1 cellular context compared by ENCODE assay signal in the genomic region with DNA sequence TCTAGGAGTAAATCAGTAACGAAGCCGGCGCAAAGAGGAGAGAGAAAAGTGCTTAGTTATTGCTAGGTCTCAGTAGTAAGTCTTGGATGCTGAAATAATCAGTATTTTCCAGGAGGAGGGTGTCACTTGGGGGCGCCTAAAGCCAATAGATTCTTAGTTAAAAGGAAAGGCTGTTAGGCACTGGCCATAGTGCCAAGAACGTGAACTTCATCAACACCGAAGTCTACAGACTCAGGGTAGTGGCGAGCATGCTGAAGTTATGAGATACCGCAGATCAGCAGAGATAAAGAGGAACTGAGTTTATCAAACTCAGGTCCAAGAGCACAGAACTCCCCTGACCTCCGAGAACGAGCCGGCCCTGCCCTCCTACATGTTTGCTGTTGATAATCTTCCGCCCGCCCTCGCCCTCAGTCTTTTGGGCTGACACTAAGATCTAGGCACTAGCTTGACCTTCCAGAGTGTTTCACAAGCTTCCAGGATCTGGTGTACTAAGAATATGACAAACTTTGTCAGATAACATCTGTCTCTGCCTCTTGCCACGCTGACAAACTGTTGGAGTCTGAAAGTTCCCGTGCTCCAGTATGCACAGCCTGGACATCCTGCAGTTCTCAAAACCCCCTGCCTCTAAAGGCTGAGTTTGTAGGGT.
A peak's percentile ranks its signal among the peaks of the same experiment; 100 is the strongest.
TF ChIP-seq lines count a peak whose summit lies in the region.

No MANE protein-coding gene starts in this region.

TF ChIP-seq in HepG2, 621 proteins besides CTCF, POLR2A, EP300 and RAD21 (continued from another document and continues in another):
- no peak for TF ChIP-seq ZNF83 (CRISPR knock-in tag; IDR thresholded peaks at IDR 0.05; ENCODE audit: borderline replicate concordance)
- TF ChIP-seq ZMYM3 (CRISPR knock-in tag; IDR thresholded peaks at IDR 0.05), result 0 out of 2 replicates have a peak, but pooled peaks have one; percentile 8
- TF ChIP-seq ZBTB33 (CRISPR knock-in tag; IDR thresholded peaks at IDR 0.05), result no peak
- no peak for TF ChIP-seq ZNF652 (CRISPR knock-in tag; IDR thresholded peaks at IDR 0.05; ENCODE audit: borderline replicate concordance, low read depth)
- no peak for TF ChIP-seq ZNF160 (CRISPR knock-in tag; IDR thresholded peaks at IDR 0.05)
- TF ChIP-seq CCDC6 (CRISPR knock-in tag; IDR thresholded peaks at IDR 0.05), result 0 out of 2 replicates have a peak, but pooled peaks have one; percentile 29
- TF ChIP-seq THAP7 (CRISPR knock-in tag; IDR thresholded peaks at IDR 0.05), result no peak
- no peak for TF ChIP-seq ZNF549 (CRISPR knock-in tag; IDR thresholded peaks at IDR 0.05)
- peak; percentile 40; the same call in 1 of the 2 replicates for TF ChIP-seq NR2F6 (IDR thresholded peaks at IDR 0.05)
- no peak for TF ChIP-seq NR2F6 (CRISPR knock-in tag; IDR thresholded peaks at IDR 0.05)
- TF ChIP-seq, protein P1, sequence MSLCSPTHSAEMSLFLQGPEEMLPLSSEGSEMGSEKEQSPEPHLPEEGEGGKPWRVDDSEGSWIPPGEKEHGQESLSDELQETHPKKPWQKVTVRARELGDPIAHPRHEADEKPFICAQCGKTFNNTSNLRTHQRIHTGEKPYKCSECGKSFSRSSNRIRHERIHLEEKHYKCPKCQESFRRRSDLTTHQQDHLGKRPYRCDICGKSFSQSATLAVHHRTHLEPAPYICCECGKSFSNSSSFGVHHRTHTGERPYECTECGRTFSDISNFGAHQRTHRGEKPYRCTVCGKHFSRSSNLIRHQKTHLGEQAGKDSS (CRISPR knock-in tag; IDR thresholded peaks at IDR 0.05; ENCODE audit: borderline replicate concordance, low read depth), result 0 out of 2 replicates have a peak, but pooled peaks have one; percentile 18
- TF ChIP-seq U2AF1 (optimal IDR thresholded peaks at IDR 0.05; ENCODE audit: low read depth, low read length), result peak; percentile 58
- peak; percentile 38; the same call in 1 of the 2 replicates for TF ChIP-seq NCOA2 (CRISPR knock-in tag; IDR thresholded peaks at IDR 0.05)
- TF ChIP-seq PHF21A (CRISPR knock-in tag; IDR thresholded peaks at IDR 0.05), result peak; percentile 57
- no peak for TF ChIP-seq ZFP36 (IDR thresholded peaks at IDR 0.05; ENCODE audit: borderline replicate concordance, low read depth, low read length, partially characterized antibody)
- TF ChIP-seq SAFB2 (CRISPR knock-in tag; IDR thresholded peaks at IDR 0.05; ENCODE audit: borderline replicate concordance, low read depth), result no peak
- TF ChIP-seq SP5 (CRISPR knock-in tag; IDR thresholded peaks at IDR 0.05; ENCODE audit: borderline replicate concordance, low read depth), result peak; percentile 49; the same call in 1 of the 2 replicates
- TF ChIP-seq ZNF501 (CRISPR knock-in tag; IDR thresholded peaks at IDR 0.05), result peak; percentile 46; the same call in 1 of the 2 replicates
- no peak for TF ChIP-seq SIN3B (IDR thresholded peaks at IDR 0.05; ENCODE audit: low read length)
- TF ChIP-seq, protein P2, sequence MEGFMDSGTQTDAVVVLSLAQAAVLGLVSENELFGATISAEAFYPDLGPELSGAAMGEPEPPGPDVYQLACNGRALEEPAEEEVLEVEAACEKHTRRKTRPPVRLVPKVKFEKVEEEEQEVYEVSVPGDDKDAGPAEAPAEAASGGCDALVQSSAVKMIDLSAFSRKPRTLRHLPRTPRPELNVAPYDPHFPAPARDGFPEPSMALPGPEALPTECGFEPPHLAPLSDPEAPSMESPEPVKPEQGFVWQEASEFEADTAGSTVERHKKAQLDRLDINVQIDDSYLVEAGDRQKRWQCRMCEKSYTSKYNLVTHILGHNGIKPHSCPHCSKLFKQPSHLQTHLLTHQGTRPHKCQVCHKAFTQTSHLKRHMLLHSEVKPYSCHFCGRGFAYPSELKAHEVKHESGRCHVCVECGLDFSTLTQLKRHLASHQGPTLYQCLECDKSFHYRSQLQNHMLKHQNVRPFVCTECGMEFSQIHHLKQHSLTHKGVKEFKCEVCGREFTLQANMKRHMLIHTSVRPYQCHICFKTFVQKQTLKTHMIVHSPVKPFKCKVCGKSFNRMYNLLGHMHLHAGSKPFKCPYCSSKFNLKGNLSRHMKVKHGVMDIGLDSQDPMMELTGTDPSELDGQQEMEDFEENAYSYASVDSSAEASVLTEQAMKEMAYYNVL (CRISPR knock-in tag; IDR thresholded peaks at IDR 0.05; ENCODE audit: borderline replicate concordance), result 0 out of 2 replicates have a peak, but pooled peaks have one; percentile 36
- no peak for TF ChIP-seq GATAD1 (CRISPR knock-in tag; IDR thresholded peaks at IDR 0.05)
- TF ChIP-seq, protein P3, sequence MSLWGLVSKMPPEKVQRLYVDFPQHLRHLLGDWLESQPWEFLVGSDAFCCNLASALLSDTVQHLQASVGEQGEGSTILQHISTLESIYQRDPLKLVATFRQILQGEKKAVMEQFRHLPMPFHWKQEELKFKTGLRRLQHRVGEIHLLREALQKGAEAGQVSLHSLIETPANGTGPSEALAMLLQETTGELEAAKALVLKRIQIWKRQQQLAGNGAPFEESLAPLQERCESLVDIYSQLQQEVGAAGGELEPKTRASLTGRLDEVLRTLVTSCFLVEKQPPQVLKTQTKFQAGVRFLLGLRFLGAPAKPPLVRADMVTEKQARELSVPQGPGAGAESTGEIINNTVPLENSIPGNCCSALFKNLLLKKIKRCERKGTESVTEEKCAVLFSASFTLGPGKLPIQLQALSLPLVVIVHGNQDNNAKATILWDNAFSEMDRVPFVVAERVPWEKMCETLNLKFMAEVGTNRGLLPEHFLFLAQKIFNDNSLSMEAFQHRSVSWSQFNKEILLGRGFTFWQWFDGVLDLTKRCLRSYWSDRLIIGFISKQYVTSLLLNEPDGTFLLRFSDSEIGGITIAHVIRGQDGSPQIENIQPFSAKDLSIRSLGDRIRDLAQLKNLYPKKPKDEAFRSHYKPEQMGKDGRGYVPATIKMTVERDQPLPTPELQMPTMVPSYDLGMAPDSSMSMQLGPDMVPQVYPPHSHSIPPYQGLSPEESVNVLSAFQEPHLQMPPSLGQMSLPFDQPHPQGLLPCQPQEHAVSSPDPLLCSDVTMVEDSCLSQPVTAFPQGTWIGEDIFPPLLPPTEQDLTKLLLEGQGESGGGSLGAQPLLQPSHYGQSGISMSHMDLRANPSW (CRISPR knock-in tag; IDR thresholded peaks at IDR 0.05; ENCODE audit: borderline replicate concordance), result 0 out of 2 replicates have a peak, but pooled peaks have one; percentile 57
- 0 out of 2 replicates have a peak, but pooled peaks have one; percentile 39 for TF ChIP-seq ZNF430 (CRISPR knock-in tag; IDR thresholded peaks at IDR 0.05)
- TF ChIP-seq KAT8 (CRISPR knock-in tag; IDR thresholded peaks at IDR 0.05), result 0 out of 2 replicates have a peak, but pooled peaks have one; percentile 11
- no peak for TF ChIP-seq ZNF766 (CRISPR knock-in tag; IDR thresholded peaks at IDR 0.05; ENCODE audit: borderline replicate concordance)
- peak; percentile 39; the same call in 1 of the 2 replicates for TF ChIP-seq SP4 (CRISPR knock-in tag; IDR thresholded peaks at IDR 0.05)
- peak; percentile 35; the same call in 1 of the 2 replicates for TF ChIP-seq YEATS4 (CRISPR knock-in tag; IDR thresholded peaks at IDR 0.05; ENCODE audit: borderline replicate concordance)
- 0 out of 2 replicates have a peak, but pooled peaks have one; percentile 6 for TF ChIP-seq SMAD3 (CRISPR knock-in tag; IDR thresholded peaks at IDR 0.05)
- no peak for TF ChIP-seq ZFP82 (CRISPR knock-in tag; IDR thresholded peaks at IDR 0.05; ENCODE audit: borderline replicate concordance)
- TF ChIP-seq DNMT1 (CRISPR knock-in tag; IDR thresholded peaks at IDR 0.05), result no peak
- TF ChIP-seq ZNF362 (CRISPR knock-in tag; IDR thresholded peaks at IDR 0.05; ENCODE audit: borderline replicate concordance), result peak; percentile 12; the same call in 1 of the 2 replicates
- 0 out of 2 replicates have a peak, but pooled peaks have one; percentile 57 for TF ChIP-seq ZNF343 (CRISPR knock-in tag; IDR thresholded peaks at IDR 0.05)
- TF ChIP-seq, protein P4, sequence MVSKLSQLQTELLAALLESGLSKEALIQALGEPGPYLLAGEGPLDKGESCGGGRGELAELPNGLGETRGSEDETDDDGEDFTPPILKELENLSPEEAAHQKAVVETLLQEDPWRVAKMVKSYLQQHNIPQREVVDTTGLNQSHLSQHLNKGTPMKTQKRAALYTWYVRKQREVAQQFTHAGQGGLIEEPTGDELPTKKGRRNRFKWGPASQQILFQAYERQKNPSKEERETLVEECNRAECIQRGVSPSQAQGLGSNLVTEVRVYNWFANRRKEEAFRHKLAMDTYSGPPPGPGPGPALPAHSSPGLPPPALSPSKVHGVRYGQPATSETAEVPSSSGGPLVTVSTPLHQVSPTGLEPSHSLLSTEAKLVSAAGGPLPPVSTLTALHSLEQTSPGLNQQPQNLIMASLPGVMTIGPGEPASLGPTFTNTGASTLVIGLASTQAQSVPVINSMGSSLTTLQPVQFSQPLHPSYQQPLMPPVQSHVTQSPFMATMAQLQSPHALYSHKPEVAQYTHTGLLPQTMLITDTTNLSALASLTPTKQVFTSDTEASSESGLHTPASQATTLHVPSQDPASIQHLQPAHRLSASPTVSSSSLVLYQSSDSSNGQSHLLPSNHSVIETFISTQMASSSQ (IDR thresholded peaks at IDR 0.05; ENCODE audit: low read depth), result 0 out of 2 replicates have a peak, but pooled peaks have one; percentile 14
- TF ChIP-seq, protein P4 (CRISPR knock-in tag; IDR thresholded peaks at IDR 0.05; ENCODE audit: borderline replicate concordance), result peak; percentile 59; the same call in 1 of the 2 replicates
- TF ChIP-seq REPIN1 (CRISPR knock-in tag; IDR thresholded peaks at IDR 0.05; ENCODE audit: borderline replicate concordance, low read depth), result no peak
- no peak for TF ChIP-seq CBX2 (IDR thresholded peaks at IDR 0.05; ENCODE audit: low read depth, low read length)
- TF ChIP-seq CBX2 (CRISPR knock-in tag; IDR thresholded peaks at IDR 0.05; ENCODE audit: low read depth), result 0 out of 2 replicates have a peak, but pooled peaks have one; percentile 31
- TF ChIP-seq, protein P5, sequence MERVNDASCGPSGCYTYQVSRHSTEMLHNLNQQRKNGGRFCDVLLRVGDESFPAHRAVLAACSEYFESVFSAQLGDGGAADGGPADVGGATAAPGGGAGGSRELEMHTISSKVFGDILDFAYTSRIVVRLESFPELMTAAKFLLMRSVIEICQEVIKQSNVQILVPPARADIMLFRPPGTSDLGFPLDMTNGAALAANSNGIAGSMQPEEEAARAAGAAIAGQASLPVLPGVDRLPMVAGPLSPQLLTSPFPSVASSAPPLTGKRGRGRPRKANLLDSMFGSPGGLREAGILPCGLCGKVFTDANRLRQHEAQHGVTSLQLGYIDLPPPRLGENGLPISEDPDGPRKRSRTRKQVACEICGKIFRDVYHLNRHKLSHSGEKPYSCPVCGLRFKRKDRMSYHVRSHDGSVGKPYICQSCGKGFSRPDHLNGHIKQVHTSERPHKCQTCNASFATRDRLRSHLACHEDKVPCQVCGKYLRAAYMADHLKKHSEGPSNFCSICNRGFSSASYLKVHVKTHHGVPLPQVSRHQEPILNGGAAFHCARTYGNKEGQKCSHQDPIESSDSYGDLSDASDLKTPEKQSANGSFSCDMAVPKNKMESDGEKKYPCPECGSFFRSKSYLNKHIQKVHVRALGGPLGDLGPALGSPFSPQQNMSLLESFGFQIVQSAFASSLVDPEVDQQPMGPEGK (CRISPR knock-in tag; IDR thresholded peaks at IDR 0.05), result peak; percentile 50; the same call in 1 of the 2 replicates
- TF ChIP-seq ZNF607 (CRISPR knock-in tag; IDR thresholded peaks at IDR 0.05; ENCODE audit: borderline replicate concordance), result peak; percentile 23; the same call in 1 of the 2 replicates
- no peak for TF ChIP-seq ZNF274 (CRISPR knock-in tag; IDR thresholded peaks at IDR 0.05)
- no peak for TF ChIP-seq YY1 (IDR thresholded peaks at IDR 0.05; ENCODE audit: insufficient read depth, insufficient replicate concordance, low read depth, low read length)
- TF ChIP-seq MBD4 (IDR thresholded peaks at IDR 0.05; ENCODE audit: borderline replicate concordance, low read length), result no peak
- TF ChIP-seq BCL6 (CRISPR knock-in tag; IDR thresholded peaks at IDR 0.05), result peak; percentile 16; the same call in 1 of the 2 replicates
